Comparison of ENCODE assay signal across 17 cellular contexts in genomic region chr4:39367166-39367565, GRCh38. TPM values are rescaled to one million over a fixed set of nuclear protein-coding genes. Genes with fewer than 3 reads are reported as not detected.
DNase-seq lines count a peak whose midpoint lies in the region; ATAC-seq and TF ChIP-seq lines count a peak whose summit lies in the region.
"Had no signal": no experiment of that assay in that cellular context is flagged by ENCODE, and none has a peak within 500 bp of the region (broad histone marks: within the 10 kb centered on the region; RNA-seq: fewer than 3 reads in every experiment).

No MANE protein-coding gene starts in this region.

- no peak overlapping the region for H3K27ac ChIP-seq in SK-N-SH (ENCODE audit: low read depth in 2 of 2, low read length in 1 of 2)

- POLR2A ChIA-PET in SK-N-SH (lab: Yijun Ruan, JAX) = interaction anchor here (0.6 kb wide), 1 partner anchor 186 kb away, joined by 3 read pairs; no protein-coding TSS in a partner anchor

- no peak overlapping the region for H3K4me3 ChIP-seq in SK-N-SH (ENCODE audit: low read depth in 2 of 2, low read length in 1 of 2)

- TF ChIP-seq RAD21 in SK-N-SH (IDR thresholded peaks at IDR 0.05; ENCODE audit: low read length) = no peak

- no peak overlapping the region for H3K4me2 ChIP-seq in SK-N-SH

- no peaks in the 10 kb centered on the region for H3K27me3 ChIP-seq in SK-N-SH (ENCODE audit: insufficient read depth)
- H3K27me3 ChIP-seq: testis had no signal

- H3K79me2 ChIP-seq in SK-N-SH (ENCODE audit: insufficient read depth) = peaks cover 43% of the 10 kb centered on the region

- H3K9me2 ChIP-seq in SK-N-SH = no peaks in the 10 kb centered on the region

- 0 out of 2 replicates have a peak, but pooled peaks cover 4% of the 10 kb centered on the region for H4K20me1 ChIP-seq in SK-N-SH (ENCODE audit: insufficient read depth)

- peaks cover 20% of the 10 kb centered on the region for H3K9me3 Mint-ChIP-seq in T-helper 2 cell treated with Interferon-gamma antibody and Interleukin-4, amounts not matched to agents 5 μg/mL and 100 μg/mL, for 36 hours
- peaks cover 10 to 22% (median 21%) of the 10 kb centered on the region in 5 experiments for H3K9me3 Mint-ChIP-seq in brain
- no peaks in the 10 kb centered on the region for H3K9me3 Mint-ChIP-seq in natural killer cell treated with Interleukin-12 subunit alpha and Interleukin-12 subunit beta and Interleukin-15 and Interleukin-18, amount 100 ng/mL, for 72 hours

- H3K4me1 Mint-ChIP-seq in T-helper 2 cell treated with Interferon-gamma antibody and Interleukin-4, amounts not matched to agents 5 μg/mL and 100 μg/mL, for 36 hours (ENCODE audit: low read depth) = peaks cover 22% of the 10 kb centered on the region
- H3K4me1 Mint-ChIP-seq in brain = peaks cover 38% of the 10 kb centered on the region
- peaks cover 20 to 25% of the 10 kb centered on the region in 2 donors for H3K4me1 Mint-ChIP-seq in natural killer cell treated with Interleukin-12 subunit alpha and Interleukin-12 subunit beta and Interleukin-15 and Interleukin-18, amount 100 ng/mL, for 72 hours (ENCODE audit: low read depth in 2 of 2)

- no peak overlapping the region for H3K27ac Mint-ChIP-seq in T-helper 2 cell treated with Interferon-gamma antibody and Interleukin-4, amounts not matched to agents 5 μg/mL and 100 μg/mL, for 36 hours
- no peak overlapping the region for H3K27ac Mint-ChIP-seq in brain
- peak overlapping the region; percentile 86 to 98 for H3K27ac Mint-ChIP-seq in natural killer cell treated with Interleukin-12 subunit alpha and Interleukin-12 subunit beta and Interleukin-15 and Interleukin-18, amount 100 ng/mL, for 72 hours

- no peak for TF ChIP-seq CTCF in brain (conservative IDR thresholded peaks at IDR 0.05)
- no peak for TF ChIP-seq CTCF in SK-N-SH (IDR thresholded peaks at IDR 0.05)

- DNase-seq in T-helper 2 cell treated with Interferon-gamma antibody and Interleukin-4, amounts not matched to agents 5 μg/mL and 100 μg/mL, for 36 hours (ENCODE audit: low spot score) = no peak
- DNase-seq in T-helper 2 cell = no peak
- peak; percentile 52 for DNase-seq in HuH-7 (ENCODE audit: low spot score)
- no peak for DNase-seq in natural killer cell treated with Interleukin-12 subunit alpha and Interleukin-12 subunit beta and Interleukin-15 and Interleukin-18, amount 100 ng/mL, for 72 hours (ENCODE audit: low spot score)
- no peak for DNase-seq in SK-N-SH
- DNase-seq in activated effector memory CD4-positive, alpha-beta T cell treated with anti-CD3 and anti-CD28 coated beads, Interleukin-2, amount 50 U/mL, for 16 hours = no peak
- DNase-seq: activated gamma-delta T cell treated with Interleukin-2 at 50 U/mL for 16 hours, hippocampal formation, KG1, left ventricle myocardium superior, NCI-H1436, NCI-H510A treated with DMSO at 0.1 percent for 48 hours, SW 1271, testis had no signal

- no peak overlapping the region; the same call in 1 of the 2 replicates for H2AFZ ChIP-seq in SK-N-SH (ENCODE audit: low read depth)

- peaks cover 11% of the 10 kb centered on the region for H3K36me3 Mint-ChIP-seq in T-helper 2 cell treated with Interferon-gamma antibody and Interleukin-4, amounts not matched to agents 5 μg/mL and 100 μg/mL, for 36 hours (ENCODE audit: low read depth)
- peaks cover 6% of the 10 kb centered on the region for H3K36me3 Mint-ChIP-seq in brain
- H3K36me3 Mint-ChIP-seq in natural killer cell treated with Interleukin-12 subunit alpha and Interleukin-12 subunit beta and Interleukin-15 and Interleukin-18, amount 100 ng/mL, for 72 hours = no peaks in the 10 kb centered on the region

- 89% methylated on average over 6 of the region's 6 CpGs for WGBS in SK-N-SH (ENCODE audit: low lambda C conversion rate)

- CTCF ChIA-PET in SK-N-SH (lab: Yijun Ruan, JAX) = interaction anchor here (0.6 kb wide), 1 partner anchor 1304 kb away, joined by 3 read pairs; no protein-coding TSS in a partner anchor

- H3K9ac ChIP-seq in SK-N-SH = no peak overlapping the region

- peaks cover 0 to 12% of the 10 kb centered on the region in 2 experiments; a peak in 2 of 4 replicates for H3K4me1 ChIP-seq in SK-N-SH (ENCODE audit: control insufficient read depth in 1 of 2, insufficient read depth in 2 of 2, low read depth in 1 of 2, low read length in 1 of 2)

- no peak for ATAC-seq in natural killer cell treated with Interleukin-12 subunit alpha and Interleukin-12 subunit beta and Interleukin-15 and Interleukin-18, amount 100 ng/mL, for 72 hours
- ATAC-seq in HG03469 (IDR thresholded peaks at IDR 0.05; ENCODE audit: unreplicated experiment) = no peak

- peak overlapping the region; percentile 7 for H3K4me3 Mint-ChIP-seq in T-helper 2 cell treated with Interferon-gamma antibody and Interleukin-4, amounts not matched to agents 5 μg/mL and 100 μg/mL, for 36 hours
- peak overlapping the region; percentile 95 to 100 (median 99) for H3K4me3 Mint-ChIP-seq in brain
- H3K4me3 Mint-ChIP-seq in natural killer cell treated with Interleukin-12 subunit alpha and Interleukin-12 subunit beta and Interleukin-15 and Interleukin-18, amount 100 ng/mL, for 72 hours = peak overlapping the region; percentile 38

- peaks cover 0 to 3% of the 10 kb centered on the region in 2 experiments for H3K36me3 ChIP-seq in SK-N-SH (replicated peaks in 1 of 2; ENCODE audit: control insufficient read depth in 1 of 2, insufficient read depth in 2 of 2, low read length in 1 of 2)

- no peak for TF ChIP-seq EP300 in SK-N-SH (IDR thresholded peaks at IDR 0.05; ENCODE audit: borderline replicate concordance in 1 of 2, low read depth in 1 of 2, low read length in 1 of 2)

- H3F3A ChIP-seq in SK-N-SH (replicated peaks; ENCODE audit: insufficient read depth) = peaks cover 10% of the 10 kb centered on the region

- H3K27me3 Mint-ChIP-seq in T-helper 2 cell treated with Interferon-gamma antibody and Interleukin-4, amounts not matched to agents 5 μg/mL and 100 μg/mL, for 36 hours (ENCODE audit: low read depth) = no peaks in the 10 kb centered on the region
- H3K27me3 Mint-ChIP-seq in brain = peaks cover 3% of the 10 kb centered on the region
- H3K27me3 Mint-ChIP-seq in natural killer cell treated with Interleukin-12 subunit alpha and Interleukin-12 subunit beta and Interleukin-15 and Interleukin-18, amount 100 ng/mL, for 72 hours = no peaks in the 10 kb centered on the region

- no peaks in the 10 kb centered on the region for H3K9me3 ChIP-seq in SK-N-SH
- H3K9me3 ChIP-seq: testis had no signal

TF ChIP-seq in SK-N-SH, 30 proteins besides CTCF, POLR2A, EP300 and RAD21:
- TF ChIP-seq FOXM1 (IDR thresholded peaks at IDR 0.05; ENCODE audit: low read depth) (no peak), ZBTB33 (IDR thresholded peaks at IDR 0.05; ENCODE audit: borderline replicate concordance, low read depth) (no peak), TCF12 (IDR thresholded peaks at IDR 0.05) (no peak), NFIC (IDR thresholded peaks at IDR 0.05; ENCODE audit: borderline replicate concordance) (no peak)

RNA-seq across cellular contexts. Expression of gene RFC1, which starts 1.0 kb away (rescaled TPM):
- polyA plus RNA-seq in brain (ENCODE audit: insufficient read depth, low read depth, low replicate concordance) = 20.7 TPM
- 100 to 1,000 TPM in 1 of 2 donors, 10 to 100 TPM in 1; 74.9 to 102 TPM for total RNA-seq in natural killer cell treated with Interleukin-12 subunit alpha and Interleukin-12 subunit beta and Interleukin-15 and Interleukin-18, amount 100 ng/mL, for 72 hours
- 14.9 and 19.2 TPM in 2 replicates for polyA plus RNA-seq in SK-N-SH (2012; rRNA removed)
- 17.9 and 19.0 TPM in 2 replicates for polyA plus RNA-seq in SK-N-SH (2012; cell fraction: cytosol; rRNA removed)
- polyA plus RNA-seq in SK-N-SH (2012; cell fraction: nucleus; rRNA removed) = 5.9 and 17.0 TPM in 2 replicates

RNA-seq across cellular contexts. Expression of gene KLB, which starts 39.6 kb away (rescaled TPM):
- polyA plus RNA-seq in brain (ENCODE audit: insufficient read depth, low read depth, low replicate concordance) (not detected), SK-N-SH (2012; rRNA removed) (not detected in 2 replicates)
- under 1 TPM in 1 of 2 donors, not detected in 1; 0.05 TPM for total RNA-seq in natural killer cell treated with Interleukin-12 subunit alpha and Interleukin-12 subunit beta and Interleukin-15 and Interleukin-18, amount 100 ng/mL, for 72 hours
- not detected in 2 replicates for polyA plus RNA-seq in SK-N-SH (2012; cell fraction: cytosol; rRNA removed)
- polyA plus RNA-seq in SK-N-SH (2012; cell fraction: nucleus; rRNA removed) = not detected in 2 replicates
- total RNA-seq: A172 had no signal

Comparison
In these comparisons a context has a peak if more than half of its experiments do, and no peak if none do; other contexts are left out.
1. H3K27ac Mint-ChIP-seq: peak in natural killer cell treated with Interleukin-12 subunit alpha and Interleukin-12 subunit beta and Interleukin-15 and Interleukin-18, amount 100 ng/mL, for 72 hours (2 of 2); none in T-helper 2 cell treated with Interferon-gamma antibody and Interleukin-4, amounts not matched to agents 5 μg/mL and 100 μg/mL, for 36 hours (single experiment) and brain (0 of 5).
2. H3K4me3 Mint-ChIP-seq: peak in every context shown above with its lines; median percentile 99 in brain; 38 in natural killer cell treated with Interleukin-12 subunit alpha and Interleukin-12 subunit beta and Interleukin-15 and Interleukin-18, amount 100 ng/mL, for 72 hours; 7 in T-helper 2 cell treated with Interferon-gamma antibody and Interleukin-4, amounts not matched to agents 5 μg/mL and 100 μg/mL, for 36 hours.